In the genomic region with DNA sequence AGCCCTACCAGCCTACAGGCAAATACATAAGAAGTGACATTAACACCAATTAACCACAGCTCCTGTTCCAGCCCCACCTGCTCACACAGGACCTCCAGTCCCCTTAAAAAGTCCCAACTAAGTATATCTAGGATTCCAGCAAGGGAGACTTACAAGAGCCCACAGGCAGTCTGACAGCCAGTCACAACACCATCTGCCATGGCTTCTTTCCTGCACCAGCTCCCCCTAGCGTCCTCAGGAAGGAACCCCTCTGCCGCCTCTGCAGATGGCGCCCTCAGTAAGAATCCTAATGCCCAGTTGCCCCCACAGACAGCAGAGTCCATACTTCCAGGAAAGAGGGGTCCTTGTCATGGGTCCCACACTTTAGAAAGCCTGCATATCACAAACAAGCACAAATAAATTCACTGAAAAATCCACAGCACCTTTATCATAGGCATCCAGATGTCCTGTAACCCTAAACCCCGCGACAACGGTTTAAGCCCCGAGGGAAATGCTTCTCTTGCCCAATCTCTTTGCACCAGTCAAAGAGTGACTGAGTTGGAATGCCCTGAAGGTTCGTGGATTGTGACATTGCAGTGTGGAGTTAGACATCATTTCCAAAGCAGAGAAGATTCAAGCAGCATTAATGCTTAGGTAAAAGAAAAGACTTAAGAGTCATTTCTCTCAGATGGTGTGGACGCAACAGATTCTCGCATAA, we compare ENCODE assay signal across 8 cellular contexts.
DNase-seq lines count a peak whose midpoint lies in the region; ATAC-seq and TF ChIP-seq lines count a peak whose summit lies in the region.

No MANE protein-coding gene starts in this region.

- DNase-seq in activated naive CD4-positive, alpha-beta T cell treated with anti-CD3 and anti-CD28 coated beads for 36 hours, result peak; percentile 57
- DNase-seq in activated naive CD4-positive, alpha-beta T cell treated with anti-CD3 and anti-CD28 coated beads, Interleukin-2, amount 50 U/mL, for 16 hours, result no peak
- peak; percentile 16 for DNase-seq in NCI-H748 treated with DMSO at 0.1 percent for 48 hours (lab: John Stamatoyannopoulos, UW)
- no peak for DNase-seq in chondrocyte (ENCODE audit: low spot score)
- DNase-seq in midbrain (lab: John Stamatoyannopoulos, UW), result no peak

- no peak for ATAC-seq in stimulated activated memory B cell treated with anti-CD40 and anti-IgM and Interleukin-4, amounts not matched to agents 10 μg/mL and 1 μg/mL and 100 μg/mL, for 72 hours
- no peak for ATAC-seq in GM21786 (IDR thresholded peaks at IDR 0.05; ENCODE audit: unreplicated experiment)
- ATAC-seq in HG03045 (IDR thresholded peaks at IDR 0.05; ENCODE audit: unreplicated experiment), result no peak

- H3K4me1 Mint-ChIP-seq in activated naive CD4-positive, alpha-beta T cell treated with anti-CD3 and anti-CD28 coated beads for 36 hours (ENCODE audit: low read depth), result peaks cover 81% of the 10 kb centered on the region
- peaks cover 26% of the 10 kb centered on the region for H3K4me1 Mint-ChIP-seq in chondrocyte (ENCODE audit: low read depth)
- H3K4me1 Mint-ChIP-seq in stimulated activated memory B cell treated with anti-CD40 and anti-IgM and Interleukin-4, amounts not matched to agents 10 μg/mL and 1 μg/mL and 100 μg/mL, for 72 hours, result peaks cover 57% of the 10 kb centered on the region

- intact Hi-C loops in activated naive CD4-positive, alpha-beta T cell treated with anti-CD3 and anti-CD28 coated beads for 36 hours (cut with micrococcal nuclease), result loop anchor here (1.0 to 5.0 kb wide), 9 partner anchors 10 to 314 kb away; a partner anchor contains a TSS

- H3K4me3 Mint-ChIP-seq in activated naive CD4-positive, alpha-beta T cell treated with anti-CD3 and anti-CD28 coated beads for 36 hours, result no peak overlapping the region
- no peak overlapping the region for H3K4me3 Mint-ChIP-seq in chondrocyte (ENCODE audit: unreplicated experiment)
- no peak overlapping the region for H3K4me3 Mint-ChIP-seq in stimulated activated memory B cell treated with anti-CD40 and anti-IgM and Interleukin-4, amounts not matched to agents 10 μg/mL and 1 μg/mL and 100 μg/mL, for 72 hours

- peak overlapping the region; percentile 91 for H3K27ac Mint-ChIP-seq in activated naive CD4-positive, alpha-beta T cell treated with anti-CD3 and anti-CD28 coated beads for 36 hours
- no peak overlapping the region for H3K27ac Mint-ChIP-seq in chondrocyte (ENCODE audit: unreplicated experiment)
- peak overlapping the region; percentile 99 for H3K27ac Mint-ChIP-seq in stimulated activated memory B cell treated with anti-CD40 and anti-IgM and Interleukin-4, amounts not matched to agents 10 μg/mL and 1 μg/mL and 100 μg/mL, for 72 hours

- H3K36me3 Mint-ChIP-seq in activated naive CD4-positive, alpha-beta T cell treated with anti-CD3 and anti-CD28 coated beads for 36 hours (ENCODE audit: low read depth), result peaks cover 12% of the 10 kb centered on the region
- no peaks in the 10 kb centered on the region for H3K36me3 Mint-ChIP-seq in chondrocyte (ENCODE audit: low read depth)
- peaks cover 15% of the 10 kb centered on the region for H3K36me3 Mint-ChIP-seq in stimulated activated memory B cell treated with anti-CD40 and anti-IgM and Interleukin-4, amounts not matched to agents 10 μg/mL and 1 μg/mL and 100 μg/mL, for 72 hours

- no peaks in the 10 kb centered on the region for H3K9me3 Mint-ChIP-seq in activated naive CD4-positive, alpha-beta T cell treated with anti-CD3 and anti-CD28 coated beads for 36 hours
- H3K9me3 Mint-ChIP-seq in chondrocyte (ENCODE audit: low read depth), result no peaks in the 10 kb centered on the region
- H3K9me3 Mint-ChIP-seq in stimulated activated memory B cell treated with anti-CD40 and anti-IgM and Interleukin-4, amounts not matched to agents 10 μg/mL and 1 μg/mL and 100 μg/mL, for 72 hours, result no peaks in the 10 kb centered on the region

- no peaks in the 10 kb centered on the region for H3K27me3 Mint-ChIP-seq in activated naive CD4-positive, alpha-beta T cell treated with anti-CD3 and anti-CD28 coated beads for 36 hours (ENCODE audit: low read depth)
- no peaks in the 10 kb centered on the region for H3K27me3 Mint-ChIP-seq in chondrocyte (ENCODE audit: low read depth)
- no peaks in the 10 kb centered on the region for H3K27me3 Mint-ChIP-seq in stimulated activated memory B cell treated with anti-CD40 and anti-IgM and Interleukin-4, amounts not matched to agents 10 μg/mL and 1 μg/mL and 100 μg/mL, for 72 hours

- CTCF ChIA-PET in activated naive CD4-positive, alpha-beta T cell treated with anti-CD3 and anti-CD28 coated beads for 36 hours (lab: Charles Lee), result interaction anchor here (0.8 to 1.3 kb wide), 4 partner anchors 23 to 129 kb away, joined by 3 to 6 read pairs (median 4); no protein-coding TSS in a partner anchor

- TF ChIP-seq CTCF in chondrocyte (IDR thresholded peaks at IDR 0.05), result peak; percentile 56

Comparison
In these comparisons a context has a peak if more than half of its experiments do, and no peak if none do; other contexts are left out.
1. DNase-seq: peak in activated naive CD4-positive, alpha-beta T cell treated with anti-CD3 and anti-CD28 coated beads for 36 hours (single experiment) and NCI-H748 treated with DMSO at 0.1 percent for 48 hours (single experiment); none in activated naive CD4-positive, alpha-beta T cell treated with anti-CD3 and anti-CD28 coated beads, Interleukin-2, amount 50 U/mL, for 16 hours (single experiment), chondrocyte (single experiment) and midbrain (single experiment).